17 cellular contexts compared by ENCODE assay signal in the genomic region with DNA sequence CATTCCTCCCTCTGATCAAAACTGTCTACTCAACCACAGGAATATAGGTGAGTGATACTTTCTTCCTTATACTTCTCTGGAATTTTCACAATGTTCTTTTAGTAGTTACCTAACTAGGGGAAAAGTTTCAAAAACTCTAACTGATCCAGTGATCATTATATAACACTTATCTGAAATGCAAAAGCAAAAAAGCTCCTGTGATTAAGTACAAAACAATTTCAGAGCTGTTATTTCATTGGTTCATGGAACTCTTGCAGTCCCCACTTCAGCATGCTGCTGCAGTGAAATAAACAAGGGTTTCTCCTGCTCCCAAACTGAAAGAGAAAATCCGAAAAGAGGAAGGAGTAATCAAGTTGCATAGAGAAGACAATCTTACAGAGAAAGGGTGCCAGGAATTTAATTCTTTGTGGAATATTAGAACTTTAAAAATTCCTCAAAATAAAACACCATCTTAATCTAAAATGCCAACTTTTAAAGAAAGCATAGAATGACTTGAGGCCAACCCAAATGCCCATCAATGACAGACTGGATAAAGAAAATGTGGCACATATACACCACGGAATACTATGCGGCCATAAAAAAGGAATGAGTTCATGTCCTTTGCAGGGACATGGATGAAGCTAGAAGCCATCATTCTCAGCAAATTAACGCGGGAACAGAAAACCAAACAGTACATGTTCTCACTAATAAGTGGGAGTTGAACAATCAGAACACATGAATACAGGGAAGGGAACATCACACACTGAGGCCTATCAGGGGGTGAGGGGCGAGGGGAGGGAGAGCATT. TPM values are rescaled to one million over a fixed set of nuclear protein-coding genes. Genes with fewer than 3 reads are reported as not detected.
DNase-seq lines count a peak whose midpoint lies in the region; ATAC-seq, FAIRE-seq and TF ChIP-seq lines count a peak whose summit lies in the region.
"Had no signal": no experiment of that assay in that cellular context is flagged by ENCODE, and none has a peak within 500 bp of the region (broad histone marks: within the 10 kb centered on the region; RNA-seq: fewer than 3 reads in every experiment).

No MANE protein-coding gene starts in this region.

- intact Hi-C loops in endothelial cell of umbilical vein (cut with micrococcal nuclease) = no loop called here

- no peak overlapping the region for H2BK5ac ChIP-seq in neuronal stem cell (ENCODE audit: low read length)

- H3K4me1 ChIP-seq in endothelial cell of umbilical vein (ENCODE audit: control insufficient read depth, extremely low read depth, insufficient read depth, low read length) (peaks cover 9% of the 10 kb centered on the region), neuronal stem cell (ENCODE audit: control insufficient read depth in 2 of 2, insufficient read depth in 1 of 2, low read depth in 1 of 2, low read length in 2 of 2) (no peaks in the 10 kb centered on the region)
- H3K4me1 ChIP-seq: BLaER1 treated with 17β-estradiol and CSF1 and Interleukin-3, amounts not matched to agents 10 nM and 100 nM; HAP-1 had no signal

- peaks cover 18 to 23% of the 10 kb centered on the region in 2 experiments for H3K36me3 ChIP-seq in endothelial cell of umbilical vein (ENCODE audit: control insufficient read depth in 2 of 2, extremely low read depth in 1 of 2, insufficient read depth in 2 of 2, low read length in 2 of 2)
- peaks cover 28 to 94% of the 10 kb centered on the region in 2 donors for H3K36me3 ChIP-seq in neuronal stem cell (replicated peaks in 1 of 2; ENCODE audit: control insufficient read depth in 2 of 2, insufficient read depth in 2 of 2, low read length in 2 of 2)

- no peaks in the 10 kb centered on the region for H3K9me3 ChIP-seq in endothelial cell of umbilical vein (replicated peaks; ENCODE audit: control insufficient read depth, insufficient read depth, low read length)
- peaks cover 0 to 5% of the 10 kb centered on the region in 2 donors for H3K9me3 ChIP-seq in neuronal stem cell (replicated peaks in 1 of 2; ENCODE audit: control insufficient read depth in 2 of 2, insufficient read depth in 1 of 2, low read depth in 1 of 2, low read length in 2 of 2)
- H3K9me3 ChIP-seq: HAP-1 had no signal

- H3K9me1 ChIP-seq in endothelial cell of umbilical vein (replicated peaks; ENCODE audit: control insufficient read depth, extremely low read depth, insufficient read depth, low read length) = no peaks in the 10 kb centered on the region

- H2AFZ ChIP-seq in endothelial cell of umbilical vein (ENCODE audit: low read depth, low read length) (no peak overlapping the region), neuronal stem cell (ENCODE audit: low read length) (no peak overlapping the region)

- no peaks in the 10 kb centered on the region for H3K27me3 Mint-ChIP-seq in osteocyte (ENCODE audit: unreplicated experiment)
- no peaks in the 10 kb centered on the region for H3K27me3 Mint-ChIP-seq in T-cell
- H3K27me3 Mint-ChIP-seq: activated naive CD4-positive, alpha-beta T cell treated with anti-CD3 and anti-CD28 coated beads, Interleukin-2, amount 10 ng/mL, durations not matched to agents 7 days and 5 days had no signal

- TF ChIP-seq POLR2A in endothelial cell of umbilical vein (IDR thresholded peaks at IDR 0.05; ENCODE audit: low read depth, low read length) = no peak

- H3K36me3 Mint-ChIP-seq in osteocyte (ENCODE audit: unreplicated experiment) = peaks cover 55% of the 10 kb centered on the region
- H3K36me3 Mint-ChIP-seq in T-cell = peaks cover 75% of the 10 kb centered on the region

- H3K79me1 ChIP-seq in neuronal stem cell (ENCODE audit: low read depth, low read length) = no peaks in the 10 kb centered on the region

- no peak overlapping the region for H2BK15ac ChIP-seq in neuronal stem cell (ENCODE audit: low read length)

- POLR2A ChIA-PET in endothelial cell of umbilical vein (lab: Charles Lee) (no interaction called here), T-cell (lab: Charles Lee) (no interaction called here)

- H3K4me3 Mint-ChIP-seq in osteocyte (ENCODE audit: unreplicated experiment) (no peak overlapping the region), T-cell (no peak overlapping the region)
- H3K4me3 Mint-ChIP-seq: activated naive CD4-positive, alpha-beta T cell treated with anti-CD3 and anti-CD28 coated beads, Interleukin-2, amount 10 ng/mL, durations not matched to agents 7 days and 5 days had no signal

- no peak overlapping the region for H3K23ac ChIP-seq in neuronal stem cell (ENCODE audit: low read depth, low read length, poor library complexity)

- no TSS peak for BruUV-seq in endothelial cell of umbilical vein (replicated peaks; lab: Mats Ljungman, UMichigan)

- H3K27ac ChIP-seq in endothelial cell of umbilical vein (ENCODE audit: insufficient read depth, low read depth, low read length) (peak overlapping the region; percentile 21), neuronal stem cell (replicated peaks; ENCODE audit: low read length) (no peak overlapping the region)
- H3K27ac ChIP-seq: BLaER1 treated with 17β-estradiol and CSF1 and Interleukin-3, amounts not matched to agents 10 nM and 100 nM had no signal

- no CpG with 5 or more reads among the region's 6 CpGs for WGBS in neuronal stem cell (ENCODE audit: extremely low coverage in 2 of 2, insufficient read length in 2 of 2, insufficient replicate concordance in 1 of 2), 2 donors

- peaks cover 2% of the 10 kb centered on the region for H3K79me2 ChIP-seq in endothelial cell of umbilical vein (ENCODE audit: control insufficient read depth, insufficient read depth, low read length)

- CTCF ChIA-PET in endothelial cell of umbilical vein (lab: Charles Lee) = interaction anchor here (0.6 kb wide), 1 partner anchor 32 kb away, joined by 3 read pairs; no protein-coding TSS in a partner anchor
- CTCF ChIA-PET in T-cell (lab: Charles Lee) = no interaction called here

- H3K4me1 Mint-ChIP-seq in osteocyte (ENCODE audit: unreplicated experiment) (peaks cover 24% of the 10 kb centered on the region), T-cell (no peaks in the 10 kb centered on the region)
- H3K4me1 Mint-ChIP-seq: activated naive CD4-positive, alpha-beta T cell treated with anti-CD3 and anti-CD28 coated beads, Interleukin-2, amount 10 ng/mL, durations not matched to agents 7 days and 5 days had no signal

- H3K27me3 ChIP-seq in endothelial cell of umbilical vein (ENCODE audit: control insufficient read depth in 2 of 2, insufficient read depth in 2 of 2, low read length in 2 of 2) = no peaks in the 10 kb centered on the region
- no peaks in the 10 kb centered on the region for H3K27me3 ChIP-seq in neuronal stem cell (ENCODE audit: control insufficient read depth in 3 of 3, insufficient read depth in 3 of 3, low read depth in 1 of 3, low read length in 3 of 3)
- H3K27me3 ChIP-seq: BLaER1 treated with 17β-estradiol and CSF1 and Interleukin-3, amounts not matched to agents 10 nM and 100 nM had no signal

- H2BK120ac ChIP-seq in neuronal stem cell (ENCODE audit: low read depth, low read length) = no peak overlapping the region

- no peak overlapping the region for H3K9ac ChIP-seq in endothelial cell of umbilical vein (replicated peaks; ENCODE audit: extremely low read depth, insufficient read depth, low read length)
- no peak overlapping the region for H3K9ac ChIP-seq in neuronal stem cell (ENCODE audit: low read depth, low read length, poor library complexity)
- H3K9ac ChIP-seq: BLaER1 treated with 17β-estradiol and CSF1 and Interleukin-3, amounts not matched to agents 10 nM and 100 nM had no signal

- H4K91ac ChIP-seq in neuronal stem cell (ENCODE audit: low read depth, low read length, poor library complexity) = no peak overlapping the region

- no peaks in the 10 kb centered on the region for H4K20me1 ChIP-seq in endothelial cell of umbilical vein (replicated peaks; ENCODE audit: control insufficient read depth, extremely low read depth, insufficient read depth, low read length)

- no peak overlapping the region for H2BK12ac ChIP-seq in neuronal stem cell (ENCODE audit: low read length)

- DNase-seq in AG09319 (ENCODE audit: extremely low read depth, low read depth) (peak; percentile 18), RPMI7951 (ENCODE audit: low read depth) (peak; percentile 28), endothelial cell of umbilical vein (ENCODE audit: low read depth, low spot score) (no peak), osteocyte (ENCODE audit: extremely low spot score, unreplicated experiment) (no peak), hippocampal formation (lab: John Stamatoyannopoulos, UW) (no peak), T-cell (no peak), neuronal stem cell (ENCODE audit: low spot score) (no peak)
- DNase-seq: activated naive CD4-positive, alpha-beta T cell treated with anti-CD3 and anti-CD28 coated beads, Interleukin-2, amount 10 ng/mL, durations not matched to agents 7 days and 5 days; NCI-H1105; NCI-H524; SHP77 treated with DMSO at 0.1 percent for 48 hours had no signal

- H3K4me2 ChIP-seq in endothelial cell of umbilical vein (ENCODE audit: insufficient read depth, low read length) (peak overlapping the region; percentile 39), neuronal stem cell (ENCODE audit: insufficient read depth, low read length, poor library complexity, severe bottlenecking) (no peak overlapping the region)
- H3K4me2 ChIP-seq: BLaER1 treated with 17β-estradiol and CSF1 and Interleukin-3, amounts not matched to agents 10 nM and 100 nM had no signal

- H3K18ac ChIP-seq in neuronal stem cell (ENCODE audit: low read length) = no peak overlapping the region

- H3K27ac Mint-ChIP-seq in osteocyte (ENCODE audit: unreplicated experiment) = peak overlapping the region; percentile 82
- H3K27ac Mint-ChIP-seq in T-cell = no peak overlapping the region
- H3K27ac Mint-ChIP-seq: activated naive CD4-positive, alpha-beta T cell treated with anti-CD3 and anti-CD28 coated beads, Interleukin-2, amount 10 ng/mL, durations not matched to agents 7 days and 5 days had no signal

- no peak overlapping the region for H2AK5ac ChIP-seq in neuronal stem cell (ENCODE audit: low read depth, low read length)

- no peak overlapping the region for H3K14ac ChIP-seq in neuronal stem cell (ENCODE audit: low read length)

- dilution Hi-C loops in endothelial cell of umbilical vein (cut with MboI; ENCODE audit: extremely low pct_ligation_motif_present, low sequenced_read_pairs) = no loop called here

- no peak overlapping the region for H3K4ac ChIP-seq in neuronal stem cell (ENCODE audit: low read length)

- H4K8ac ChIP-seq in neuronal stem cell (ENCODE audit: low read depth, low read length) = no peak overlapping the region

- no peak for ATAC-seq in T-cell (replicated peaks in 1 of 4)
- no peak for ATAC-seq in GM18511 (IDR thresholded peaks at IDR 0.05; ENCODE audit: unreplicated experiment)
- ATAC-seq: HepG2 had no signal

- peak; percentile 43 for FAIRE-seq in endothelial cell of umbilical vein (lab: Jason Lieb, UNC)
- FAIRE-seq: colon, frontal cortex, HepG2 had no signal

- H3K4me3 ChIP-seq in endothelial cell of umbilical vein (replicated peaks in 1 of 3; ENCODE audit: insufficient read depth in 1 of 3, low read depth in 1 of 3, low read length in 3 of 3) (no peak overlapping the region), neuronal stem cell (ENCODE audit: low read length in 2 of 2) (no peak overlapping the region)
- H3K4me3 ChIP-seq: BLaER1 treated with 17β-estradiol and CSF1 and Interleukin-3, amounts not matched to agents 10 nM and 100 nM; HAP-1 had no signal

- no peaks in the 10 kb centered on the region for H3K9me3 Mint-ChIP-seq in osteocyte (ENCODE audit: unreplicated experiment)
- H3K9me3 Mint-ChIP-seq in T-cell = no peaks in the 10 kb centered on the region
- H3K9me3 Mint-ChIP-seq: activated naive CD4-positive, alpha-beta T cell treated with anti-CD3 and anti-CD28 coated beads, Interleukin-2, amount 10 ng/mL, durations not matched to agents 7 days and 5 days had no signal

- TF ChIP-seq CTCF in AG09319 (IDR thresholded peaks at IDR 0.05; ENCODE audit: low read depth, low read length) (no peak), endothelial cell of umbilical vein (IDR thresholded peaks at IDR 0.05; ENCODE audit: extremely low read depth in 1 of 2, insufficient read depth in 1 of 2, low read depth in 1 of 2, low read length in 2 of 2) (no peak), osteocyte (IDR thresholded peaks at IDR 0.05) (no peak)

RNA-seq across cellular contexts. Expression of gene PPP2R1B, which starts 20.3 kb away (rescaled TPM):
- 33.4 and 36.9 TPM in 2 replicates for total RNA-seq in RPMI7951 (2014; rRNA removed; shearing (Covaris generic))
- total RNA-seq in endothelial cell of umbilical vein (42.7 and 50.8 TPM in 2 replicates), osteocyte (25.2 and 26.0 TPM in 2 replicates), T-cell (10 to 100 TPM; 34.2 to 44.1 (median 37.4) TPM)
- polyA plus RNA-seq in endothelial cell of umbilical vein = 17.0 and 18.0 TPM in 2 replicates
- polyA plus RNA-seq in endothelial cell of umbilical vein (2011; cell fraction: cytosol; rRNA removed) = 20.0 and 22.9 TPM in 2 replicates
- 32.5 and 32.7 TPM in 2 replicates for polyA plus RNA-seq in endothelial cell of umbilical vein (2011; cell fraction: nucleus; rRNA removed)
- polyA plus RNA-seq in endothelial cell of umbilical vein (2012) = 31.6 and 33.7 TPM in 2 replicates
- 59.6 and 61.0 TPM in 2 replicates for polyA minus RNA-seq in endothelial cell of umbilical vein
- polyA minus RNA-seq in endothelial cell of umbilical vein (2011; cell fraction: cytosol; rRNA and poly(A)+ RNA removed) = 16.8 TPM
- 28.8 and 45.3 TPM in 2 replicates for polyA minus RNA-seq in endothelial cell of umbilical vein (2011; cell fraction: nucleus; rRNA and poly(A)+ RNA removed)
- 20.2 TPM for polyA plus RNA-seq in neuronal stem cell (2013, experiment 1 of 2)
- polyA plus RNA-seq in neuronal stem cell (2013, experiment 2 of 2) = 20.3 TPM

Comparison
In these comparisons a context has a peak if more than half of its experiments do, and no peak if none do; other contexts are left out.
1. DNase-seq: peak in AG09319 (single experiment) and RPMI7951 (single experiment); none in endothelial cell of umbilical vein (single experiment), osteocyte (single experiment), hippocampal formation (0 of 2), T-cell (0 of 34) and neuronal stem cell (single experiment).